Comparison of ENCODE assay signal across 9 cellular contexts in the genomic region with DNA sequence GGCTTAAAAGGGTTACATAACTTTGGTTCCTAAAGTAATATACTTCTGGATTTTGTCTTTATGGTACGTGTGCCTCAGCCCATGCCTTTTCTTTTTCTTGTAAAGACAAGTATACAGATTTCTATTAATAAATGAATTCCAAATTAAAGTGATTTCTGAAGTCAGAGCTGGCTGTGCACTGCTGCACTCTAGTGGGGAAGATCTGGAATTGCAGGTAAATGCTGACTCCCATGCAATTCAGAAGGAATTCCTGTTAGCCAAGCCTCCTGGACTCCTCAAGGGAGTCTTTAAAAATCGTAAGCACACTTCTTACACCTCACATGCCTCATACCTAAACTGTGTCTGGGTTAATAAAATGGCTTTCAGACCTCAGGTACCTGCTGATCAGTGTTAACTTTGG.
A peak's percentile ranks its signal among the peaks of the same experiment; 100 is the strongest.
DNase-seq lines count a peak whose midpoint lies in the region; ATAC-seq, FAIRE-seq and TF ChIP-seq lines count a peak whose summit lies in the region.
"Had no signal": no experiment of that assay in that cellular context is flagged by ENCODE, and none has a peak within 500 bp of the region (broad histone marks: within the 10 kb centered on the region; RNA-seq: fewer than 3 reads in every experiment).

No MANE protein-coding gene starts in this region.

- H3K36me3 Mint-ChIP-seq in glutamatergic neuron (ENCODE audit: unreplicated experiment): no peaks in the 10 kb centered on the region
- H3K36me3 Mint-ChIP-seq in effector memory CD8-positive, alpha-beta T cell (ENCODE audit: insufficient read depth): no peaks in the 10 kb centered on the region

- H3K27ac Mint-ChIP-seq in glutamatergic neuron (ENCODE audit: unreplicated experiment): no peak overlapping the region
- no peak overlapping the region for H3K27ac Mint-ChIP-seq in effector memory CD8-positive, alpha-beta T cell

- H3K4me1 Mint-ChIP-seq in glutamatergic neuron (ENCODE audit: low read depth, unreplicated experiment): peaks cover 26% of the 10 kb centered on the region
- H3K4me1 Mint-ChIP-seq in effector memory CD8-positive, alpha-beta T cell (ENCODE audit: low read depth in 2 of 2): no peaks in the 10 kb centered on the region

- H3K9me3 Mint-ChIP-seq in glutamatergic neuron (ENCODE audit: unreplicated experiment): peaks cover 1% of the 10 kb centered on the region
- H3K9me3 Mint-ChIP-seq in effector memory CD8-positive, alpha-beta T cell: no peaks in the 10 kb centered on the region

- no peak overlapping the region for H3K4me3 ChIP-seq in GM12865 (ENCODE audit: low read depth, low read length)

- no peak overlapping the region for H3K4me3 Mint-ChIP-seq in glutamatergic neuron (ENCODE audit: unreplicated experiment)
- no peak overlapping the region for H3K4me3 Mint-ChIP-seq in effector memory CD8-positive, alpha-beta T cell

- no peak for ATAC-seq in GM21360 (IDR thresholded peaks at IDR 0.05; ENCODE audit: unreplicated experiment)
- ATAC-seq in GM21786 (IDR thresholded peaks at IDR 0.05; ENCODE audit: unreplicated experiment): no peak
- ATAC-seq in effector memory CD8-positive, alpha-beta T cell (replicated peaks): no peak
- no peak for ATAC-seq in GM19452 (IDR thresholded peaks at IDR 0.05; ENCODE audit: unreplicated experiment)

- DNase-seq in AG08396 (ENCODE audit: low spot score) (peak; percentile 30), GM12865 (ENCODE audit: low read depth) (peak; percentile 29), RCC 7860 (ENCODE audit: low spot score) (peak; percentile 34), glutamatergic neuron (no peak)
- no peak for DNase-seq in effector memory CD8-positive, alpha-beta T cell
- DNase-seq: aorta had no signal

- H3K27me3 Mint-ChIP-seq in glutamatergic neuron (ENCODE audit: unreplicated experiment): peaks cover 2% of the 10 kb centered on the region
- H3K27me3 Mint-ChIP-seq in effector memory CD8-positive, alpha-beta T cell: peaks cover 25 to 65% of the 10 kb centered on the region in 2 donors

- FAIRE-seq in RCC 7860 (lab: Jason Lieb, UNC): no peak

- peak; percentile 65 for TF ChIP-seq CTCF in GM12865 (IDR thresholded peaks at IDR 0.05; ENCODE audit: insufficient read depth, low read depth, low read length, missing control alignments)
- peak; percentile 85 for TF ChIP-seq CTCF in glutamatergic neuron (IDR thresholded peaks at IDR 0.05; ENCODE audit: partially characterized antibody, unreplicated experiment)

Comparison
In these comparisons a context has a peak if more than half of its experiments do, and no peak if none do; other contexts are left out.
1. DNase-seq: peak in AG08396 (single experiment), GM12865 (single experiment) and RCC 7860 (single experiment); none in glutamatergic neuron (single experiment) and effector memory CD8-positive, alpha-beta T cell (0 of 3).